1 cellular context compared by ENCODE assay signal in the genomic region with DNA sequence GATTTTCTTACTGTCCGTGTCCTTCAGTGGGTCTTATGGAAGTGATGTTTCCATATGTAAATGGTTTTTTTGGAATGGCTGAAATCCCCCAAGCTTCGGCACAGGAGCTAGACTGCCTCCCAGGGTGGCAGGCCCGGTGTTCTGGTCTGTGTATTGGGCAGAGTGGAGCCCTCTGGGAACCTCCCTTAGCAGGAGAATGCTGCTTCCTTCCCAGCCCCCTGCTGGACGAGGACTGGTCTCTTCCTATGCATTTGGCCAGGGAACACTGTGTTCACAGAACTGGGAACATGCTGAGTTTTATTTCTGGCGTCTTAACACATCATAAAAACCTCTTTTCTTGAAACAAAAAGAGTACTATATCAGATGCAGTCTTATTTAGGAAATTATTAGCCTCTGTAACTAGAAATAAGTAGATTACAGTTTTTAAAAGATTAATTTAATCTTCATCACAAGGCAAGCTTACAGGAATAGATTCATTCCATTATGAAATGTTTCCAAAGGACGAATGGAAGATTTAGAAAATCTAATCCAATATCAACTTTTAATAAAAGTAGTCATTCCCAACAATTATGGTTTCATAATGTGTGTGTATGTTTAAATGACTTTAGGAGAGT.
TF ChIP-seq lines count a peak whose summit lies in the region.

No MANE protein-coding gene starts in this region.

TF ChIP-seq in K562, 482 proteins besides CTCF, POLR2A, EP300 and RAD21 (continues in another document):
- TF ChIP-seq JUNB (CRISPR knock-in tag; conservative IDR thresholded peaks at IDR 0.05) (no peak), ZNF584 (CRISPR knock-in tag; IDR thresholded peaks at IDR 0.05; ENCODE audit: low read depth) (no peak), U2AF1 (optimal IDR thresholded peaks at IDR 0.05; ENCODE audit: low read depth, low read length) (no peak), ZNF134 (CRISPR knock-in tag; conservative IDR thresholded peaks at IDR 0.05) (peak; percentile 89), BCL6 (CRISPR knock-in tag; IDR thresholded peaks at IDR 0.05) (no peak), ZNF24 (IDR thresholded peaks at IDR 0.05) (no peak), SMARCC2 (IDR thresholded peaks at IDR 0.05; ENCODE audit: low read depth) (no peak), GABPA (tag; conservative IDR thresholded peaks at IDR 0.05; ENCODE audit: low read depth) (no peak; the same call in 1 of the 2 replicates), RB1 (IDR thresholded peaks at IDR 0.05; ENCODE audit: low read depth) (no peak), SMARCA4 (IDR thresholded peaks at IDR 0.05) (no peak), CHD7 (IDR thresholded peaks at IDR 0.05; ENCODE audit: low read depth, low read length) (no peak), ZNF77 (CRISPR knock-in tag; IDR thresholded peaks at IDR 0.05) (no peak), NONO (IDR thresholded peaks at IDR 0.05; ENCODE audit: low read depth in 2 of 2, low read length in 1 of 2) (no peak), UBTF (IDR thresholded peaks at IDR 0.05; ENCODE audit: borderline replicate concordance in 1 of 2, low read depth in 2 of 2, low read length in 2 of 2) (no peak), STAT5B (CRISPR knock-in tag; IDR thresholded peaks at IDR 0.05) (no peak), SMARCB1 (IDR thresholded peaks at IDR 0.05; ENCODE audit: insufficient read length, low read depth) (peak; percentile 43), ZNF212 (CRISPR knock-in tag; IDR thresholded peaks at IDR 0.05) (no peak), ZBTB40 (IDR thresholded peaks at IDR 0.05) (no peak), ZBTB40 (CRISPR knock-in tag; IDR thresholded peaks at IDR 0.05) (no peak), CBX8 (IDR thresholded peaks at IDR 0.05; ENCODE audit: borderline replicate concordance, extremely low read depth, low read depth, low read length, poor library complexity, severe bottlenecking) (no peak), ZNF12 (CRISPR knock-in tag; IDR thresholded peaks at IDR 0.05) (no peak)
- TF ChIP-seq, protein P1, sequence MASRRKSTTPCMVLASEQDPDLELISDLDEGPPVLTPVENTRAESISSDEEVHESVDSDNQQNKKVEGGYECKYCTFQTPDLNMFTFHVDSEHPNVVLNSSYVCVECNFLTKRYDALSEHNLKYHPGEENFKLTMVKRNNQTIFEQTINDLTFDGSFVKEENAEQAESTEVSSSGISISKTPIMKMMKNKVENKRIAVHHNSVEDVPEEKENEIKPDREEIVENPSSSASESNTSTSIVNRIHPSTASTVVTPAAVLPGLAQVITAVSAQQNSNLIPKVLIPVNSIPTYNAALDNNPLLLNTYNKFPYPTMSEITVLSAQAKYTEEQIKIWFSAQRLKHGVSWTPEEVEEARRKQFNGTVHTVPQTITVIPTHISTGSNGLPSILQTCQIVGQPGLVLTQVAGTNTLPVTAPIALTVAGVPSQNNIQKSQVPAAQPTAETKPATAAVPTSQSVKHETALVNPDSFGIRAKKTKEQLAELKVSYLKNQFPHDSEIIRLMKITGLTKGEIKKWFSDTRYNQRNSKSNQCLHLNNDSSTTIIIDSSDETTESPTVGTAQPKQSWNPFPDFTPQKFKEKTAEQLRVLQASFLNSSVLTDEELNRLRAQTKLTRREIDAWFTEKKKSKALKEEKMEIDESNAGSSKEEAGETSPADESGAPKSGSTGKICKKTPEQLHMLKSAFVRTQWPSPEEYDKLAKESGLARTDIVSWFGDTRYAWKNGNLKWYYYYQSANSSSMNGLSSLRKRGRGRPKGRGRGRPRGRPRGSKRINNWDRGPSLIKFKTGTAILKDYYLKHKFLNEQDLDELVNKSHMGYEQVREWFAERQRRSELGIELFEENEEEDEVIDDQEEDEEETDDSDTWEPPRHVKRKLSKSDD (conservative IDR thresholded peaks at IDR 0.05; ENCODE audit: low read length), result no peak
